16 cellular contexts compared by ENCODE assay signal in the genomic region with DNA sequence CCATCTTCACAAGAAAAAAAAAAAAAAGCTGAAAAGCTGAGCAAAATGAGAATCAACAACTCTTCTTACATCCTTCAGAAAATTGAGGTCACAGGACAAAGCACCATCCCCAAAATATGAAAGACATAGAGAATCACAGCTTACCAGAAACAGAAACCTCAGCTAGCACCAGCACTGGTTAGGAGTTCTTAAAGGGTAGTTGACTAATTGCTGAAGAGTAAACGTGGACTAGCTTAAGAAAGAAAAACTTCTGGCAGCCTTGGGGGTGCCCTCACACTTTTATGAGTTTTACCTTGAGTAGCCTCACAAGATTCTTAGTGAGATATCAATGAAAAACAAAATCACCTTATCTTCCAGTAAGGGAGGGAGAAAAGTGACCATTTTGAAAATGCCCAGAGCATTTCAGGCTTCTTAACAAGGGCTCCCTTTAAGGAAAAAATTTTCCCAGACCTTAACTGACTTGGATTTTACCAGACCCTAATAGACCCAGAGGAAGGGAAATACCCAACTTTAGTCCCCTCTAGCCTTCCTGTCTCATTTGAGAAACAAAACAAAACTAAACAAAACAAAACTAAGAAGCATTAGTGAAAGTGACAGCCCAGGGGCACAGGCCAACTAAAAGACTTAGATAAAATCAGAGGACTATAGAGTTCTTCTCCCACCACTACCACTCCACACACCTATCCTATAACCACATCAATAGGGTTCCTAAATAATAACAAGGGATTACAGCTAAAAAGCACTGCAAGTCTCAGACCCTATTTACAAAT.
DNase-seq lines count a peak whose midpoint lies in the region; ATAC-seq and TF ChIP-seq lines count a peak whose summit lies in the region.
"Had no signal": no experiment of that assay in that cellular context is flagged by ENCODE, and none has a peak within 500 bp of the region (broad histone marks: within the 10 kb centered on the region; RNA-seq: fewer than 3 reads in every experiment).

No MANE protein-coding gene starts in this region.

- no peaks in the 10 kb centered on the region for H3K27me3 ChIP-seq in OCI-LY3 (ENCODE audit: low read depth, low read length)
- H3K27me3 ChIP-seq: gastroesophageal sphincter had no signal

- H3K79me2 ChIP-seq in OCI-LY3 (ENCODE audit: low read length): no peaks in the 10 kb centered on the region

- H3K4me2 ChIP-seq in OCI-LY3 (ENCODE audit: low read length): peak overlapping the region; percentile 32

- ATAC-seq in GM18505 (IDR thresholded peaks at IDR 0.05; ENCODE audit: unreplicated experiment): peak; percentile 63
- peak; percentile 77 for ATAC-seq in GM21390 (IDR thresholded peaks at IDR 0.05; ENCODE audit: unreplicated experiment)
- ATAC-seq in HG02870 (IDR thresholded peaks at IDR 0.05; ENCODE audit: unreplicated experiment): peak; percentile 81
- no peak for ATAC-seq in HG03439 (IDR thresholded peaks at IDR 0.05; ENCODE audit: unreplicated experiment)
- ATAC-seq in HG03196 (IDR thresholded peaks at IDR 0.05; ENCODE audit: unreplicated experiment): no peak
- ATAC-seq: activated CD4-positive, alpha-beta T cell treated with anti-CD3 and anti-CD28 coated beads for 36 hours; gastroesophageal sphincter; stimulated activated effector memory CD8-positive, alpha-beta T cell treated with anti-CD3 and anti-CD28 coated beads, Interleukin-12 subunit alpha, Interleukin-12 subunit beta, amount 100 ng/mL, for 72 hours had no signal

- peak overlapping the region; percentile 25; the same call in 1 of the 2 replicates for H3K27ac ChIP-seq in OCI-LY3 (ENCODE audit: low read length)
- H3K27ac ChIP-seq: gastroesophageal sphincter had no signal

- no peak for TF ChIP-seq POLR2A in GM18505 (IDR thresholded peaks at IDR 0.05; ENCODE audit: borderline replicate concordance, extremely low read depth, insufficient read depth, insufficient read length)

- no peak overlapping the region for H3K9ac ChIP-seq in OCI-LY3 (ENCODE audit: low read length)

- H3K4me3 ChIP-seq in OCI-LY3 (ENCODE audit: low read length): no peak overlapping the region
- H3K4me3 ChIP-seq: gastroesophageal sphincter had no signal

- H4K20me1 ChIP-seq in OCI-LY3 (ENCODE audit: insufficient read depth, low read length): no peaks in the 10 kb centered on the region

- DNase-seq in activated effector memory CD4-positive, alpha-beta T cell treated with anti-CD3 and anti-CD28 coated beads, Interleukin-2, amount 50 U/mL, for 16 hours: no peak
- no peak for DNase-seq in T-helper 1 cell
- DNase-seq: activated CD4-positive, alpha-beta T cell treated with anti-CD3 and anti-CD28 coated beads for 36 hours; C1 segment of cervical spinal cord; H9; NCI-H187 treated with DMSO at 0.1 percent for 48 hours; NCI-H226; NK-92 treated with Interleukin-12 subunit alpha and Interleukin-12 subunit beta, amount 100 ng/mL, for 24 hours had no signal

- no peak overlapping the region; the same call in none of the 2 replicates for H2AFZ ChIP-seq in OCI-LY3 (ENCODE audit: low read depth, low read length)

- H3K9me3 ChIP-seq in OCI-LY3 (ENCODE audit: insufficient read depth, low read length): no peaks in the 10 kb centered on the region
- H3K9me3 ChIP-seq: gastroesophageal sphincter had no signal

- no peaks in the 10 kb centered on the region for H3K36me3 ChIP-seq in OCI-LY3 (replicated peaks; ENCODE audit: low read depth, low read length)
- H3K36me3 ChIP-seq: gastroesophageal sphincter had no signal

- no peak for TF ChIP-seq CTCF in OCI-LY3 (IDR thresholded peaks at IDR 0.05; ENCODE audit: low read depth, low read length)

- H3K4me1 ChIP-seq in OCI-LY3 (ENCODE audit: low read length): peaks cover 14% of the 10 kb centered on the region
- H3K4me1 ChIP-seq: gastroesophageal sphincter had no signal

Comparison
In these comparisons a context has a peak if more than half of its experiments do, and no peak if none do; other contexts are left out.
1. ATAC-seq: peak in GM18505 (single experiment), GM21390 (single experiment) and HG02870 (single experiment); none in HG03439 (single experiment) and HG03196 (single experiment).